8 cellular contexts compared by ENCODE assay signal in the genomic region with DNA sequence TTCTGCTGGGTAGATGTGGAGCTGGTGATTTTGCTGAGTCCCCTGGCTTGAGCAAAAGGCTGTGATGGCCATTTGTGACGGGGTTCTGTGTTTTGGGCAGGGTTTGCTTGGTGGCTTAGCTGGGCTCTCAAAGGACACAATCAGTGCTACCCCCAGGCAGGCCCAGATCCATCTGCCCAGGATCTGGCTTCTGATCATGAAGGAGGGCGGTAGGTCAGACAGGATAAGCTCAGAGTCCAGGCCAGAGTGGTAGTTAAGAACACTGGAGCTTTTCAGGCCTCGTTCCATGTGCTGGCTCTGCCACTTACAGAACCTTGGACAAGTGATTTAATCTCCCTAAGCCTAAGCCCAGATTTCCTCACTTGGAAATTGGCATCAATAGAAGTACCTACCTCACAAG. TPM values are rescaled to one million over a fixed set of nuclear protein-coding genes. Genes with fewer than 3 reads are reported as not detected.
DNase-seq lines count a peak whose midpoint lies in the region; ATAC-seq, FAIRE-seq and TF ChIP-seq lines count a peak whose summit lies in the region.

No MANE protein-coding gene starts in this region.

- TF ChIP-seq POLR2A in endothelial cell of umbilical vein (IDR thresholded peaks at IDR 0.05; ENCODE audit: low read depth, low read length) (no peak), lower leg skin (IDR thresholded peaks at IDR 0.05) (no peak)

- H3K4me2 ChIP-seq in BLaER1 treated with 17β-estradiol and CSF1 and Interleukin-3, amounts not matched to agents 10 nM and 100 nM: peak overlapping the region; percentile 75 to 93 (median 88)
- peak overlapping the region; percentile 63 for H3K4me2 ChIP-seq in Loucy (ENCODE audit: low read depth, low read length, poor library complexity, severe bottlenecking)
- no peak overlapping the region for H3K4me2 ChIP-seq in endothelial cell of umbilical vein (ENCODE audit: insufficient read depth, low read length)
- H3K4me2 ChIP-seq in osteoblast (ENCODE audit: insufficient read depth, low read length): peak overlapping the region; percentile 67

- H3K9me1 ChIP-seq in endothelial cell of umbilical vein (replicated peaks; ENCODE audit: control insufficient read depth, extremely low read depth, insufficient read depth, low read length): no peaks in the 10 kb centered on the region

- no peaks in the 10 kb centered on the region; a peak in 1 of 22 replicates for H4K20me1 ChIP-seq in BLaER1 treated with 17β-estradiol and CSF1 and Interleukin-3, amounts not matched to agents 10 nM and 100 nM
- H4K20me1 ChIP-seq in Loucy (ENCODE audit: insufficient read depth, low read length, poor library complexity, severe bottlenecking) (no peaks in the 10 kb centered on the region), endothelial cell of umbilical vein (replicated peaks; ENCODE audit: control insufficient read depth, extremely low read depth, insufficient read depth, low read length) (peaks cover 2% of the 10 kb centered on the region), osteoblast (ENCODE audit: insufficient read depth, low read length) (no peaks in the 10 kb centered on the region)

- H3K27ac ChIP-seq in BLaER1 treated with 17β-estradiol and CSF1 and Interleukin-3, amounts not matched to agents 10 nM and 100 nM: peak overlapping the region; percentile 82 to 99 (median 97)
- peak overlapping the region; percentile 14 for H3K27ac ChIP-seq in endothelial cell of umbilical vein (ENCODE audit: insufficient read depth, low read depth, low read length)
- H3K27ac ChIP-seq in osteoblast (ENCODE audit: low read depth, low read length): peak overlapping the region; percentile 60

- H3K4me3 ChIP-seq in BLaER1 treated with 17β-estradiol and CSF1 and Interleukin-3, amounts not matched to agents 10 nM and 100 nM: peak overlapping the region in 2 of 10 experiments; percentile 36 to 55; a peak in 3 of 20 replicates
- peak overlapping the region; percentile 41 for H3K4me3 ChIP-seq in Loucy (ENCODE audit: low read length, poor library complexity, severe bottlenecking)
- H3K4me3 ChIP-seq in endothelial cell of umbilical vein (replicated peaks in 1 of 3; ENCODE audit: insufficient read depth in 1 of 3, low read depth in 1 of 3, low read length in 3 of 3): no peak overlapping the region
- no peak overlapping the region for H3K4me3 ChIP-seq in osteoblast (ENCODE audit: insufficient read depth, low read length)
- no peak overlapping the region for H3K4me3 ChIP-seq in lower leg skin (ENCODE audit: low read depth, poor library complexity, severe bottlenecking)

- H3K9me3 ChIP-seq in BLaER1 treated with 17β-estradiol and CSF1 and Interleukin-3, amounts not matched to agents 10 nM and 100 nM (replicated peaks in 1 of 11): peaks cover 0 to 9% (median 0%) of the 10 kb centered on the region in 11 experiments; a peak in 4 of 22 replicates
- H3K9me3 ChIP-seq in Loucy (ENCODE audit: insufficient read depth, low read depth, low read length): no peaks in the 10 kb centered on the region
- no peaks in the 10 kb centered on the region for H3K9me3 ChIP-seq in endothelial cell of umbilical vein (replicated peaks; ENCODE audit: control insufficient read depth, insufficient read depth, low read length)
- no peaks in the 10 kb centered on the region for H3K9me3 ChIP-seq in osteoblast (ENCODE audit: low read depth, low read length)

- H3K36me3 ChIP-seq in BLaER1 treated with 17β-estradiol and CSF1 and Interleukin-3, amounts not matched to agents 10 nM and 100 nM: peaks cover 0 to 66% (median 36%) of the 10 kb centered on the region in 11 experiments; a peak in 16 of 22 replicates
- peaks cover 21% of the 10 kb centered on the region; the same call in 1 of the 2 replicates for H3K36me3 ChIP-seq in Loucy (ENCODE audit: insufficient read depth, low read length)
- no peaks in the 10 kb centered on the region for H3K36me3 ChIP-seq in endothelial cell of umbilical vein (ENCODE audit: control insufficient read depth in 2 of 2, extremely low read depth in 1 of 2, insufficient read depth in 2 of 2, low read length in 2 of 2)
- H3K36me3 ChIP-seq in osteoblast (ENCODE audit: insufficient read depth, low read length): peaks cover 5% of the 10 kb centered on the region

- no peaks in the 10 kb centered on the region for H3K9me2 ChIP-seq in Loucy (replicated peaks; ENCODE audit: low read depth, low read length)

- WGBS in lower leg skin, 2 donors: 68 to 73% methylated on average over 3 of the region's 3 CpGs

- BruUV-seq in endothelial cell of umbilical vein (replicated peaks; lab: Mats Ljungman, UMichigan): no TSS peak

- peaks cover 10% of the 10 kb centered on the region for H3F3A ChIP-seq in Loucy (ENCODE audit: low read depth)

- H3K27me3 ChIP-seq in BLaER1 treated with 17β-estradiol and CSF1 and Interleukin-3, amounts not matched to agents 10 nM and 100 nM: no peaks in the 10 kb centered on the region
- no peaks in the 10 kb centered on the region for H3K27me3 ChIP-seq in Loucy (ENCODE audit: insufficient read depth, low read length, poor library complexity, severe bottlenecking)
- H3K27me3 ChIP-seq in endothelial cell of umbilical vein (ENCODE audit: control insufficient read depth in 2 of 2, insufficient read depth in 2 of 2, low read length in 2 of 2): no peaks in the 10 kb centered on the region
- no peaks in the 10 kb centered on the region for H3K27me3 ChIP-seq in osteoblast (ENCODE audit: insufficient read depth, low read length)

- H2AFZ ChIP-seq in Loucy (ENCODE audit: low read length): no peak overlapping the region
- peak overlapping the region; percentile 21 for H2AFZ ChIP-seq in endothelial cell of umbilical vein (ENCODE audit: low read depth, low read length)
- H2AFZ ChIP-seq in osteoblast (ENCODE audit: low read length): peak overlapping the region; percentile 12

- H3K9ac ChIP-seq in BLaER1 treated with 17β-estradiol and CSF1 and Interleukin-3, amounts not matched to agents 10 nM and 100 nM: peak overlapping the region; percentile 71 to 92 (median 86)
- H3K9ac ChIP-seq in Loucy (ENCODE audit: low read depth, low read length, poor library complexity, severe bottlenecking) (peak overlapping the region; percentile 81), endothelial cell of umbilical vein (replicated peaks; ENCODE audit: extremely low read depth, insufficient read depth, low read length) (no peak overlapping the region)

- H3K4me1 ChIP-seq in BLaER1 treated with 17β-estradiol and CSF1 and Interleukin-3, amounts not matched to agents 10 nM and 100 nM: peaks cover 96 to 98% (median 98%) of the 10 kb centered on the region in 10 experiments
- peaks cover 77% of the 10 kb centered on the region for H3K4me1 ChIP-seq in Loucy (ENCODE audit: insufficient read depth, low read length, poor library complexity, severe bottlenecking)
- H3K4me1 ChIP-seq in endothelial cell of umbilical vein (ENCODE audit: control insufficient read depth, extremely low read depth, insufficient read depth, low read length): peaks cover 14% of the 10 kb centered on the region
- H3K4me1 ChIP-seq in osteoblast (ENCODE audit: insufficient read depth, low read length): peaks cover 26% of the 10 kb centered on the region

- CTCF ChIA-PET in endothelial cell of umbilical vein (lab: Charles Lee): interaction anchor here (0.7 to 2.2 kb wide), 16 partner anchors 10 to 331 kb away, joined by 3 to 7 read pairs (median 3); no protein-coding TSS in a partner anchor

- in situ Hi-C loops in ACHN (cut with HindIII; ENCODE audit: low pct_ligation_motif_present, low pct_unique_long_range_greater_than_20kb, low sequenced_read_pairs): no loop called here

- dilution Hi-C loops in endothelial cell of umbilical vein (cut with MboI; ENCODE audit: extremely low pct_ligation_motif_present, low sequenced_read_pairs): no loop called here

- intact Hi-C loops in endothelial cell of umbilical vein (cut with micrococcal nuclease): no loop called here
- intact Hi-C loops in lower leg skin (cut with DNase I; ENCODE audit: low total_unique reads): no loop called here

- no peak for FAIRE-seq in endothelial cell of umbilical vein (lab: Jason Lieb, UNC)

- ATAC-seq in HG03439 (IDR thresholded peaks at IDR 0.05; ENCODE audit: unreplicated experiment): no peak
- ATAC-seq in HG02970 (IDR thresholded peaks at IDR 0.05; ENCODE audit: low FRiP score, unreplicated experiment): no peak

- no peak for TF ChIP-seq CTCF in Loucy (conservative IDR thresholded peaks at IDR 0.05; ENCODE audit: low read length)
- no peak for TF ChIP-seq CTCF in endothelial cell of umbilical vein (IDR thresholded peaks at IDR 0.05; ENCODE audit: extremely low read depth in 1 of 2, insufficient read depth in 1 of 2, low read depth in 1 of 2, low read length in 2 of 2)
- no peak for TF ChIP-seq CTCF in osteoblast (IDR thresholded peaks at IDR 0.05; ENCODE audit: extremely low read depth, low read depth, low read length)
- TF ChIP-seq CTCF in lower leg skin (IDR thresholded peaks at IDR 0.05): no peak

- POLR2A ChIA-PET in endothelial cell of umbilical vein (lab: Charles Lee): interaction anchor here (1.4 kb wide), 1 partner anchor 36 kb away, joined by 4 read pairs; a partner anchor contains a TSS

- H3K79me2 ChIP-seq in Loucy (ENCODE audit: insufficient read depth, low read length): peaks cover 83% of the 10 kb centered on the region
- peaks cover 16% of the 10 kb centered on the region for H3K79me2 ChIP-seq in endothelial cell of umbilical vein (ENCODE audit: control insufficient read depth, insufficient read depth, low read length)
- H3K79me2 ChIP-seq in osteoblast (ENCODE audit: insufficient read depth, low read length): peaks cover 84% of the 10 kb centered on the region

- no peak for DNase-seq in endothelial cell of umbilical vein (ENCODE audit: low read depth, low spot score)
- peak; percentile 83 for DNase-seq in osteoblast (ENCODE audit: insufficient read length, low spot score, missing footprints)
- no peak for DNase-seq in lower leg skin (ENCODE audit: low spot score in 2 of 2)
- DNase-seq in ACHN: no peak

TF ChIP-seq in endothelial cell of umbilical vein, 7 proteins besides CTCF, POLR2A, EP300 and RAD21 (continues in another document):
- TF ChIP-seq GATA2 (IDR thresholded peaks at IDR 0.05; ENCODE audit: insufficient read depth, insufficient read length, low read depth, low read length) (no peak), POLR2AphosphoS5 (IDR thresholded peaks at IDR 0.05; ENCODE audit: insufficient read depth, low read depth, low read length) (no peak), MYC (IDR thresholded peaks at IDR 0.05; ENCODE audit: low read depth, low read length) (no peak)

RNA-seq across cellular contexts. Expression of a gene that starts 36.2 kb away (rescaled TPM):
- total RNA-seq in endothelial cell of umbilical vein (38.1 and 38.8 TPM in 2 replicates), osteoblast (9.1 and 21.4 TPM in 2 replicates), lower leg skin (10 to 100 TPM; 14.2 to 58.4 (median 35.6) TPM)
- 20.5 and 23.7 TPM in 2 replicates for polyA plus RNA-seq in endothelial cell of umbilical vein
- 15.8 and 18.5 TPM in 2 replicates for polyA plus RNA-seq in endothelial cell of umbilical vein (2011; cell fraction: cytosol; rRNA removed)
- polyA plus RNA-seq in endothelial cell of umbilical vein (2011; cell fraction: nucleus; rRNA removed): 16.8 and 17.3 TPM in 2 replicates
- polyA plus RNA-seq in endothelial cell of umbilical vein (2012): 24.9 and 36.1 TPM in 2 replicates
- polyA minus RNA-seq in endothelial cell of umbilical vein: 56.3 and 71.7 TPM in 2 replicates
- polyA minus RNA-seq in endothelial cell of umbilical vein (2011; cell fraction: cytosol; rRNA and poly(A)+ RNA removed): 0.72 TPM
- 27.9 and 30.1 TPM in 2 replicates for polyA minus RNA-seq in endothelial cell of umbilical vein (2011; cell fraction: nucleus; rRNA and poly(A)+ RNA removed)

Comparison
In these comparisons a context has a peak if more than half of its experiments do, and no peak if none do; other contexts are left out.
1. H3K27ac ChIP-seq: peak in every context shown above with its lines; median percentile 97 in BLaER1 treated with 17β-estradiol and CSF1 and Interleukin-3, amounts not matched to agents 10 nM and 100 nM; 60 in osteoblast; 14 in endothelial cell of umbilical vein.